8 cellular contexts compared by ENCODE assay signal in genomic region chr19:18044825-18045304, GRCh38. TPM values are rescaled to one million over a fixed set of nuclear protein-coding genes. Genes with fewer than 3 reads are reported as not detected.
DNase-seq lines count a peak whose midpoint lies in the region; ATAC-seq and TF ChIP-seq lines count a peak whose summit lies in the region.

No MANE protein-coding gene starts in this region.

- H3K4me1 Mint-ChIP-seq in activated CD4-positive, alpha-beta memory T cell treated with anti-CD3 and anti-CD28 coated beads, Interleukin-2, amount 10 ng/mL, durations not matched to agents 7 days and 5 days = peaks cover 33% of the 10 kb centered on the region
- H3K4me1 Mint-ChIP-seq in endodermal cell = no peaks in the 10 kb centered on the region

- H3K4me1 ChIP-seq in endodermal cell (ENCODE audit: control insufficient read depth, insufficient read depth, low read length) (no peaks in the 10 kb centered on the region), muscle layer of duodenum (ENCODE audit: control insufficient read depth in 1 of 2, insufficient read depth in 2 of 2, low read length in 2 of 2) (peaks cover 4 to 14% of the 10 kb centered on the region in 2 donors)

- 66 to 87% methylated on average over 3 to 12 of the region's 12 CpGs for WGBS in endodermal cell (ENCODE audit: insufficient coverage in 1 of 2, insufficient read length in 1 of 2), 2 experiments

- no peak overlapping the region for H3K27ac ChIP-seq in endodermal cell (ENCODE audit: low read depth, low read length)
- H3K27ac ChIP-seq in muscle layer of duodenum (ENCODE audit: low read length) = peak overlapping the region; percentile 25

- peak overlapping the region; percentile 35 for H3K4me3 Mint-ChIP-seq in activated CD4-positive, alpha-beta memory T cell treated with anti-CD3 and anti-CD28 coated beads, Interleukin-2, amount 10 ng/mL, durations not matched to agents 7 days and 5 days
- H3K4me3 Mint-ChIP-seq in endodermal cell = no peak overlapping the region

- TF ChIP-seq CTCF in endodermal cell (conservative IDR thresholded peaks at IDR 0.05) = no peak

- peak; percentile 85 for DNase-seq in NK-92 treated with Interleukin-12 subunit alpha and Interleukin-12 subunit beta, amount 100 ng/mL, for 24 hours (lab: John Stamatoyannopoulos, UW)
- no peak for DNase-seq in NK-92 (lab: John Stamatoyannopoulos, UW; ENCODE audit: unreplicated experiment)
- peak; percentile 90 for DNase-seq in NCI-H510A (lab: John Stamatoyannopoulos, UW)
- DNase-seq in activated CD4-positive, alpha-beta memory T cell treated with anti-CD3 and anti-CD28 coated beads, Interleukin-2, amount 10 ng/mL, durations not matched to agents 7 days and 5 days = peak; percentile 93
- peak; percentile 75 for DNase-seq in endodermal cell
- peak; percentile 83 to 86 for DNase-seq in stimulated activated CD8-positive, alpha-beta memory T cell treated with anti-CD3 and anti-CD28 coated beads, Interleukin-7, amount 100 ng/mL, for 4 hours (ENCODE audit: low read depth in 2 of 2)

- H3K9ac ChIP-seq in endodermal cell (ENCODE audit: extremely low read depth, low read length, poor library complexity, severe bottlenecking) = peak overlapping the region; percentile 15

- peaks cover 5% of the 10 kb centered on the region for H3K27me3 ChIP-seq in endodermal cell (ENCODE audit: control insufficient read depth, insufficient read depth, low read length, poor library complexity, severe bottlenecking)
- no peaks in the 10 kb centered on the region for H3K27me3 ChIP-seq in muscle layer of duodenum (ENCODE audit: low read depth, low read length)

- peaks cover 4% of the 10 kb centered on the region for H3K36me3 Mint-ChIP-seq in activated CD4-positive, alpha-beta memory T cell treated with anti-CD3 and anti-CD28 coated beads, Interleukin-2, amount 10 ng/mL, durations not matched to agents 7 days and 5 days (ENCODE audit: low read depth)
- no peaks in the 10 kb centered on the region for H3K36me3 Mint-ChIP-seq in endodermal cell (ENCODE audit: low read depth)

- CTCF ChIA-PET in activated CD4-positive, alpha-beta memory T cell treated with anti-CD3 and anti-CD28 coated beads, Interleukin-2, amount 10 ng/mL, durations not matched to agents 7 days and 5 days (lab: Charles Lee) = interaction anchor here (0.5 to 2.1 kb wide), 18 partner anchors 12 to 297 kb away, joined by 3 to 10 read pairs (median 3); partner anchors contain the start of gene ARRDC2

- no peaks in the 10 kb centered on the region for H3K36me3 ChIP-seq in endodermal cell (ENCODE audit: control insufficient read depth, insufficient read depth, low read length)
- no peaks in the 10 kb centered on the region for H3K36me3 ChIP-seq in muscle layer of duodenum (ENCODE audit: control insufficient read depth in 1 of 2, insufficient read depth in 2 of 2, low read length in 2 of 2)

- H3K9me3 ChIP-seq in endodermal cell (ENCODE audit: control insufficient read depth, low read length) = no peaks in the 10 kb centered on the region
- no peaks in the 10 kb centered on the region for H3K9me3 ChIP-seq in muscle layer of duodenum (ENCODE audit: control insufficient read depth in 1 of 2, low read length in 2 of 2)

- H3K4me3 ChIP-seq in endodermal cell (ENCODE audit: low read length) = no peak overlapping the region
- peak overlapping the region; percentile 65 to 75 for H3K4me3 ChIP-seq in muscle layer of duodenum (ENCODE audit: low read depth in 1 of 2, low read length in 2 of 2)

- peak overlapping the region; percentile 71 for H3K27ac Mint-ChIP-seq in activated CD4-positive, alpha-beta memory T cell treated with anti-CD3 and anti-CD28 coated beads, Interleukin-2, amount 10 ng/mL, durations not matched to agents 7 days and 5 days
- no peak overlapping the region for H3K27ac Mint-ChIP-seq in endodermal cell

- H3K27me3 Mint-ChIP-seq in activated CD4-positive, alpha-beta memory T cell treated with anti-CD3 and anti-CD28 coated beads, Interleukin-2, amount 10 ng/mL, durations not matched to agents 7 days and 5 days = peaks cover 39% of the 10 kb centered on the region
- peaks cover 15% of the 10 kb centered on the region for H3K27me3 Mint-ChIP-seq in endodermal cell (ENCODE audit: insufficient read depth)

- peaks cover 9% of the 10 kb centered on the region for H3K9me3 Mint-ChIP-seq in activated CD4-positive, alpha-beta memory T cell treated with anti-CD3 and anti-CD28 coated beads, Interleukin-2, amount 10 ng/mL, durations not matched to agents 7 days and 5 days
- H3K9me3 Mint-ChIP-seq in endodermal cell = no peaks in the 10 kb centered on the region

- POLR2A ChIA-PET in activated CD4-positive, alpha-beta memory T cell treated with anti-CD3 and anti-CD28 coated beads, Interleukin-2, amount 10 ng/mL, durations not matched to agents 7 days and 5 days (lab: Charles Lee) = interaction anchor here (0.7 to 2.7 kb wide), 22 partner anchors 10 to 574 kb away, joined by 3 to 17 read pairs (median 3); partner anchors contain the start of genes ARRDC2, CCDC124, IL12RB1 and MAST3

- ATAC-seq in HG02973 (IDR thresholded peaks at IDR 0.05; ENCODE audit: unreplicated experiment) = peak; percentile 85

RNA-seq across cellular contexts. Expression of gene ARRDC2, which starts 36.9 kb away (rescaled TPM):
- total RNA-seq in activated CD4-positive, alpha-beta memory T cell treated with anti-CD3 and anti-CD28 coated beads, Interleukin-2, amount 10 ng/mL, durations not matched to agents 7 days and 5 days = 10 to 100 TPM; 60.7 to 62.0 TPM
- total RNA-seq in endodermal cell = 1 to 10 TPM; 6.8 to 7.0 TPM
- polyA plus RNA-seq in endodermal cell (2013, experiment 1 of 2) = 3.3 TPM
- polyA plus RNA-seq in endodermal cell (2013, experiment 2 of 2) = 2.4 TPM

RNA-seq across cellular contexts. Expression of gene IL12RB1, which starts 41.9 kb away (rescaled TPM):
- 10 to 100 TPM; 66.1 to 70.6 TPM for total RNA-seq in activated CD4-positive, alpha-beta memory T cell treated with anti-CD3 and anti-CD28 coated beads, Interleukin-2, amount 10 ng/mL, durations not matched to agents 7 days and 5 days
- not detected for total RNA-seq in endodermal cell
- polyA plus RNA-seq in endodermal cell (2013, experiment 1 of 2) = not detected
- not detected for polyA plus RNA-seq in endodermal cell (2013, experiment 2 of 2)

RNA-seq across cellular contexts. Expression of gene MAST3, which starts 52.7 kb away (rescaled TPM):
- total RNA-seq in activated CD4-positive, alpha-beta memory T cell treated with anti-CD3 and anti-CD28 coated beads, Interleukin-2, amount 10 ng/mL, durations not matched to agents 7 days and 5 days = 10 to 100 TPM; 29.2 to 29.9 TPM
- total RNA-seq in endodermal cell = 10 to 100 TPM; 13.0 to 15.1 TPM
- polyA plus RNA-seq in endodermal cell (2013, experiment 1 of 2) = 9.3 TPM
- 8.2 TPM for polyA plus RNA-seq in endodermal cell (2013, experiment 2 of 2)

Comparison
In these comparisons a context has a peak if more than half of its experiments do, and no peak if none do; other contexts are left out.
1. RNA of gene ARRDC2, which starts 36.9 kb away (total RNA-seq): 60.7 to 62.0 TPM in activated CD4-positive, alpha-beta memory T cell treated with anti-CD3 and anti-CD28 coated beads, Interleukin-2, amount 10 ng/mL, durations not matched to agents 7 days and 5 days; 6.8 to 7.0 TPM in endodermal cell; every median in the first group is over 4 times any median in the second.
2. RNA of gene IL12RB1, which starts 41.9 kb away (total RNA-seq): 66.1 to 70.6 TPM in activated CD4-positive, alpha-beta memory T cell treated with anti-CD3 and anti-CD28 coated beads, Interleukin-2, amount 10 ng/mL, durations not matched to agents 7 days and 5 days; not detected in endodermal cell; every median in the first group is over 10 times any median in the second.